In the genomic region with DNA sequence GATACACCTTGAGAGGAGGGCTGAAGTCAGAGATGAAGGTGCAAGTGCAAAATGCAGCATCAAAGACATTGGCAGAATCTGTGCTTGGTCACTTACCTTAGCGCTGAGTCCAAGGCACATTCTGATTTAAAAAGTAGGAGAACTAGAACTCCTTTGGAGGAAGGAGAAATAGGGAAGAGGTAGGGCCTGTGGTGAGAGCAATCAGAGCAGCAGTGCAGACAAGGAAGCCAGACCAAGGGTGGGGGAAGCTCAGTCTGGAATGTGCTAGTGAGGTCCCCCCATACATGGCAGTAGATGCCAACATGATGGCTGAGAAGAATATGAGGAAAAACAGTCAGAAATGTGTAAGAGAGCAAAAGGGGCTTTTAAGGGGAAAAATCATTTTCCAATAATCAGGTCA, we compare ENCODE assay signal across 17 cellular contexts.
A peak's percentile ranks its signal among the peaks of the same experiment; 100 is the strongest.
DNase-seq lines count a peak whose midpoint lies in the region; ATAC-seq and TF ChIP-seq lines count a peak whose summit lies in the region.
"Had no signal": no experiment of that assay in that cellular context is flagged by ENCODE, and none has a peak within 500 bp of the region (broad histone marks: within the 10 kb centered on the region; RNA-seq: fewer than 3 reads in every experiment).

No MANE protein-coding gene starts in this region.

- intact Hi-C loops in PC-9 (cut with micrococcal nuclease; ENCODE audit: unreplicated experiment) (loop anchor here (1.0 to 5.0 kb wide), 4 partner anchors 128 to 305 kb away; no protein-coding TSS in a partner anchor), left cardiac atrium (cut with DNase I) (no loop called here)
- intact Hi-C loops in CD4-positive, alpha-beta T cell (cut with DNase I, micrococcal nuclease): no loop called here

- no peak for TF ChIP-seq CTCF in PC-9 (conservative IDR thresholded peaks at IDR 0.05)
- TF ChIP-seq CTCF in CD4-positive, alpha-beta T cell (IDR thresholded peaks at IDR 0.05): no peak

- H3K9me2 ChIP-seq in PC-9 (ENCODE audit: insufficient read depth): no peaks in the 10 kb centered on the region

- POLR2A ChIA-PET in PC-9 (lab: Charles Lee; ENCODE audit: unreplicated experiment): interaction anchor here (0.7 kb wide), 1 partner anchor 278 kb away, joined by 3 read pairs; no protein-coding TSS in a partner anchor
- POLR2A ChIA-PET in CD4-positive, alpha-beta T cell (lab: Charles Lee): no interaction called here

- no peaks in the 10 kb centered on the region for H3K27me3 ChIP-seq in PC-9 (ENCODE audit: insufficient read depth, low read depth)
- H3K27me3 ChIP-seq in CD4-positive, alpha-beta T cell (ENCODE audit: control insufficient read depth, insufficient read depth, low read length): no peaks in the 10 kb centered on the region
- H3K27me3 ChIP-seq: BLaER1 treated with 17β-estradiol and CSF1 and Interleukin-3, amounts not matched to agents 10 nM and 100 nM had no signal

- H3K9me3 ChIP-seq in PC-9 (ENCODE audit: insufficient read depth, low read depth): no peaks in the 10 kb centered on the region
- no peaks in the 10 kb centered on the region for H3K9me3 ChIP-seq in CD4-positive, alpha-beta T cell (ENCODE audit: control insufficient read depth, low read length)
- H3K9me3 ChIP-seq: BLaER1 treated with 17β-estradiol and CSF1 and Interleukin-3, amounts not matched to agents 10 nM and 100 nM had no signal

- no peaks in the 10 kb centered on the region; the same call in 1 of the 2 replicates for H4K20me1 ChIP-seq in PC-9 (ENCODE audit: insufficient read depth)
- H4K20me1 ChIP-seq: BLaER1 treated with 17β-estradiol and CSF1 and Interleukin-3, amounts not matched to agents 10 nM and 100 nM had no signal

- peaks cover 22% of the 10 kb centered on the region for H3K4me1 ChIP-seq in PC-9 (replicated peaks; ENCODE audit: insufficient read depth)

- peak overlapping the region; percentile 38; the same call in 1 of the 2 replicates for H3K4me2 ChIP-seq in PC-9

- ATAC-seq in left cardiac atrium: no peak
- no peak for ATAC-seq in CD4-positive, alpha-beta T cell (ENCODE audit: poor library complexity)

- CTCF ChIA-PET in PC-9 (lab: Charles Lee): interaction anchor here (1.2 kb wide), 1 partner anchor 283 kb away, joined by 5 read pairs; no protein-coding TSS in a partner anchor
- CTCF ChIA-PET in CD4-positive, alpha-beta T cell (lab: Charles Lee): no interaction called here

- H3K27ac Mint-ChIP-seq in CD4-positive, alpha-beta T cell: no peak overlapping the region
- H3K27ac Mint-ChIP-seq: B cell; CD4-positive, CD25-positive, alpha-beta regulatory T cell; H9; IgD-negative memory B cell had no signal

- H3K36me3 Mint-ChIP-seq in CD4-positive, alpha-beta T cell (ENCODE audit: low read depth): peaks cover 12% of the 10 kb centered on the region

- H3K27ac ChIP-seq in PC-9: peak overlapping the region; percentile 44
- H3K27ac ChIP-seq in CD4-positive, alpha-beta T cell (ENCODE audit: low read depth, low read length): no peak overlapping the region
- H3K27ac ChIP-seq: BLaER1 treated with 17β-estradiol and CSF1 and Interleukin-3, amounts not matched to agents 10 nM and 100 nM had no signal

- no peak overlapping the region for H3K4me3 ChIP-seq in PC-9
- H3K4me3 ChIP-seq: BLaER1 treated with 17β-estradiol and CSF1 and Interleukin-3, amounts not matched to agents 10 nM and 100 nM had no signal

- no peaks in the 10 kb centered on the region for H3K4me1 Mint-ChIP-seq in CD4-positive, alpha-beta T cell (ENCODE audit: low read depth)
- H3K4me1 Mint-ChIP-seq: CD4-positive, CD25-positive, alpha-beta regulatory T cell; H9 had no signal

- no peak overlapping the region for H2AFZ ChIP-seq in PC-9

- H3K36me3 ChIP-seq in PC-9 (ENCODE audit: low read depth): no peaks in the 10 kb centered on the region

- H3K9me3 Mint-ChIP-seq in CD4-positive, alpha-beta T cell: no peaks in the 10 kb centered on the region
- H3K9me3 Mint-ChIP-seq: CD4-positive, CD25-positive, alpha-beta regulatory T cell; H9; IgD-negative memory B cell had no signal

- BruUV-seq in PC-9 (replicated peaks; lab: Mats Ljungman, UMichigan): no TSS peak

- no peaks in the 10 kb centered on the region for H3K79me2 ChIP-seq in PC-9 (ENCODE audit: low read depth)

- no peaks in the 10 kb centered on the region for H3F3A ChIP-seq in PC-9 (ENCODE audit: insufficient read depth, low read depth)

- DNase-seq in CD1c-positive myeloid dendritic cell (ENCODE audit: extremely low spot score) (peak; percentile 7), PC-9 (no peak), hippocampal formation (lab: John Stamatoyannopoulos, UW) (peak; percentile 4 to 26), medulla oblongata (ENCODE audit: extremely low spot score) (peak; percentile 50), left cardiac atrium (no peak), COLO668 (lab: John Stamatoyannopoulos, UW; ENCODE audit: unreplicated experiment) (no peak), SHP77 treated with DMSO at 0.1 percent for 48 hours (lab: John Stamatoyannopoulos, UW) (no peak)
- DNase-seq in CD4-positive, alpha-beta T cell: no peak
- DNase-seq: 8988T; CD4-positive, CD25-positive, alpha-beta regulatory T cell; DMS79; GDM1; KBM-7 had no signal

- no peak overlapping the region for H3K4me3 Mint-ChIP-seq in CD4-positive, alpha-beta T cell
- H3K4me3 Mint-ChIP-seq: B cell; CD4-positive, CD25-positive, alpha-beta regulatory T cell; H9; IgD-negative memory B cell had no signal

- no peaks in the 10 kb centered on the region for H3K27me3 Mint-ChIP-seq in CD4-positive, alpha-beta T cell
- H3K27me3 Mint-ChIP-seq: B cell; CD4-positive, CD25-positive, alpha-beta regulatory T cell; IgD-negative memory B cell had no signal

Comparison
In these comparisons a context has a peak if more than half of its experiments do, and no peak if none do; other contexts are left out.
1. DNase-seq: peak in CD1c-positive myeloid dendritic cell (single experiment), hippocampal formation (2 of 2) and medulla oblongata (single experiment); none in PC-9 (0 of 2), left cardiac atrium (single experiment), COLO668 (single experiment), CD4-positive, alpha-beta T cell (0 of 10) and SHP77 treated with DMSO at 0.1 percent for 48 hours (single experiment).